40 cellular contexts compared by ENCODE assay signal in genomic region chr19:55912916-55913315, GRCh38. TPM values are rescaled to one million over a fixed set of nuclear protein-coding genes. Genes with fewer than 3 reads are reported as not detected.
"Had no signal": no experiment of that assay in that cellular context is flagged by ENCODE, and none has a peak within 500 bp of the region (broad histone marks: within the 10 kb centered on the region; RNA-seq: fewer than 3 reads in every experiment).

No MANE protein-coding gene starts in this region.

- H3K27ac ChIP-seq: adrenal gland, ascending aorta, body of pancreas, brain microvascular endothelial cell, breast epithelium, cardiac muscle cell had no signal

- H3K4me1 Mint-ChIP-seq: activated naive CD4-positive, alpha-beta T cell treated with anti-CD3 and anti-CD28 coated beads, Interleukin-2, amount 10 ng/mL, durations not matched to agents 7 days and 5 days; activated naive CD4-positive, alpha-beta T cell treated with anti-CD3 and anti-CD28 coated beads, Interleukin-2, amount 50 U/mL, for 24 hours; activated naive CD8-positive, alpha-beta T cell treated with anti-CD3 and anti-CD28 coated beads for 36 hours; activated naive CD8-positive, alpha-beta T cell treated with anti-CD3 and anti-CD28 coated beads, Interleukin-2, amount 10 ng/mL, durations not matched to agents 7 days and 5 days; activated naive CD8-positive, alpha-beta T cell treated with anti-CD3 and anti-CD28 coated beads, Interleukin-2, amount 50 U/mL, for 24 hours; activated T-helper 17 cell treated with anti-CD3 and anti-CD28 coated beads, Interleukin-2, amount 50 U/mL, for 72 hours; brain; central memory CD8-positive, alpha-beta T cell had no signal

- H3K9me3 ChIP-seq: adrenal gland, body of pancreas had no signal

- H3K4me1 ChIP-seq: adrenal gland, ascending aorta, body of pancreas, breast epithelium had no signal

- H3K27me3 ChIP-seq: adrenal gland, ascending aorta, body of pancreas, brain microvascular endothelial cell, breast epithelium, cardiac muscle cell had no signal

- H3K4me3 ChIP-seq: adrenal gland, ascending aorta, body of pancreas, breast epithelium, cardiac muscle cell had no signal

- H3K36me3 ChIP-seq: adrenal gland, ascending aorta, brain microvascular endothelial cell, breast epithelium, cardiac muscle cell had no signal

- H3K4me3 Mint-ChIP-seq: activated naive CD4-positive, alpha-beta T cell treated with anti-CD3 and anti-CD28 coated beads for 36 hours; activated naive CD4-positive, alpha-beta T cell treated with anti-CD3 and anti-CD28 coated beads, Interleukin-2, amount 10 ng/mL, durations not matched to agents 7 days and 5 days; activated naive CD4-positive, alpha-beta T cell treated with anti-CD3 and anti-CD28 coated beads, Interleukin-2, amount 50 U/mL, for 24 hours; activated naive CD8-positive, alpha-beta T cell; activated naive CD8-positive, alpha-beta T cell treated with anti-CD3 and anti-CD28 coated beads for 36 hours; activated naive CD8-positive, alpha-beta T cell treated with anti-CD3 and anti-CD28 coated beads, Interleukin-2, amount 10 ng/mL, durations not matched to agents 7 days and 5 days; activated naive CD8-positive, alpha-beta T cell treated with anti-CD3 and anti-CD28 coated beads, Interleukin-2, amount 50 U/mL, for 24 hours; activated T-cell treated with anti-CD3 and anti-CD28 coated beads, Interleukin-2, amount 50 U/mL, for 24 hours; activated T-cell treated with anti-CD3 and anti-CD28 coated beads, Interleukin-2, amount 50 U/mL, for 4 hours; activated T-cell treated with anti-CD3 and anti-CD28 coated beads, Interleukin-2, amount 50 U/mL, for 72 hours; activated T-helper 1 cell treated with anti-CD3 and anti-CD28 coated beads, Interleukin-12 subunit alpha, Interleukin-12 subunit beta, Interleukin-2, Interleukin-4 antibody, amounts not matched to agents 30 ng/mL and 10 ng/mL and 1 ng/mL, durations not matched to agents 14 hours and 24 hours and 36 hours; activated T-helper 17 cell treated with anti-CD3 and anti-CD28 coated beads, Interleukin-2, amount 50 U/mL, for 72 hours; brain; central memory CD8-positive, alpha-beta T cell had no signal

- DNase-seq: activated effector memory CD4-positive, alpha-beta T cell treated with anti-CD3 and anti-CD28 coated beads, Interleukin-2, amount 50 U/mL, for 16 hours; activated effector memory CD4-positive, alpha-beta T cell treated with Interleukin-2 at 50 U/mL for 16 hours; activated gamma-delta T cell; activated gamma-delta T cell treated with Interleukin-2 at 50 U/mL for 16 hours; activated naive CD4-positive, alpha-beta T cell; activated naive CD4-positive, alpha-beta T cell treated with anti-CD3 and anti-CD28 coated beads for 36 hours; activated naive CD4-positive, alpha-beta T cell treated with anti-CD3 and anti-CD28 coated beads, Interleukin-2, amount 10 ng/mL, durations not matched to agents 7 days and 5 days; activated naive CD4-positive, alpha-beta T cell treated with anti-CD3 and anti-CD28 coated beads, Interleukin-2, amount 50 U/mL, for 16 hours; activated naive CD4-positive, alpha-beta T cell treated with Interleukin-2 at 50 U/mL for 16 hours; activated naive CD8-positive, alpha-beta T cell treated with anti-CD3 and anti-CD28 coated beads for 36 hours; activated naive CD8-positive, alpha-beta T cell treated with anti-CD3 and anti-CD28 coated beads, Interleukin-2, amount 10 ng/mL, durations not matched to agents 7 days and 5 days; activated naive CD8-positive, alpha-beta T cell treated with anti-CD3 and anti-CD28 coated beads, Interleukin-2, amount 50 U/mL, for 24 hours; activated T-cell treated with anti-CD3 and anti-CD28 coated beads for 4 hours; activated T-cell treated with anti-CD3 and anti-CD28 coated beads, Interleukin-2, amount 50 U/mL, for 1 hour; activated T-cell treated with anti-CD3 and anti-CD28 coated beads, Interleukin-2, amount 50 U/mL, for 24 hours; activated T-cell treated with anti-CD3 and anti-CD28 coated beads, Interleukin-2, amount 50 U/mL, for 4 hours; activated T-cell treated with anti-CD3 and anti-CD28 coated beads, Interleukin-2, amount 50 U/mL, for 48 hours; activated T-cell treated with anti-CD3 and anti-CD28 coated beads, Interleukin-2, amount 50 U/mL, for 72 hours; adrenal gland; amniotic stem cell; aorta; body of pancreas; brain microvascular endothelial cell; caudate nucleus; central memory CD4-positive, alpha-beta T cell; cerebellar nuclear complex had no signal

- ATAC-seq: activated naive CD4-positive, alpha-beta T cell treated with anti-CD3 and anti-CD28 coated beads, Interleukin-2, amount 50 U/mL, for 72 hours; activated naive CD8-positive, alpha-beta T cell treated with anti-CD3 and anti-CD28 coated beads, Interleukin-2, amount 50 U/mL, for 24 hours; activated T-cell treated with anti-CD3 and anti-CD28 coated beads, Interleukin-2, amount 50 U/mL, for 4 hours; activated T-cell treated with anti-CD3 and anti-CD28 coated beads, Interleukin-2, amount 50 U/mL, for 72 hours; activated T-helper 17 cell treated with anti-CD3 and anti-CD28 coated beads, Interleukin-2, amount 50 U/mL, for 72 hours; body of pancreas had no signal

- H3K27ac Mint-ChIP-seq: activated naive CD4-positive, alpha-beta T cell treated with anti-CD3 and anti-CD28 coated beads for 36 hours; activated naive CD4-positive, alpha-beta T cell treated with anti-CD3 and anti-CD28 coated beads, Interleukin-2, amount 10 ng/mL, durations not matched to agents 7 days and 5 days; activated naive CD4-positive, alpha-beta T cell treated with anti-CD3 and anti-CD28 coated beads, Interleukin-2, amount 50 U/mL, for 24 hours; activated naive CD4-positive, alpha-beta T cell treated with anti-CD3 and anti-CD28 coated beads, Interleukin-2, amount 50 U/mL, for 72 hours; activated naive CD8-positive, alpha-beta T cell; activated naive CD8-positive, alpha-beta T cell treated with anti-CD3 and anti-CD28 coated beads for 36 hours; activated naive CD8-positive, alpha-beta T cell treated with anti-CD3 and anti-CD28 coated beads, Interleukin-2, amount 10 ng/mL, durations not matched to agents 7 days and 5 days; activated naive CD8-positive, alpha-beta T cell treated with anti-CD3 and anti-CD28 coated beads, Interleukin-2, amount 50 U/mL, for 24 hours; activated T-cell treated with anti-CD3 and anti-CD28 coated beads, Interleukin-2, amount 50 U/mL, for 24 hours; activated T-cell treated with anti-CD3 and anti-CD28 coated beads, Interleukin-2, amount 50 U/mL, for 72 hours; activated T-helper 1 cell treated with anti-CD3 and anti-CD28 coated beads, Interleukin-12 subunit alpha, Interleukin-12 subunit beta, Interleukin-2, Interleukin-4 antibody, amounts not matched to agents 30 ng/mL and 10 ng/mL and 1 ng/mL, durations not matched to agents 14 hours and 24 hours and 36 hours; activated T-helper 17 cell treated with anti-CD3 and anti-CD28 coated beads, Interleukin-2, amount 50 U/mL, for 72 hours; activated T-helper 2 cell treated with anti-CD3 and anti-CD28 coated beads, Interferon-gamma antibody, Interleukin-2, Interleukin-4, amounts not matched to agents 10 μg/mL and 5 μg/mL and 100 μg/mL, durations not matched to agents 14 hours and 24 hours and 36 hours; brain had no signal

- H3K27me3 Mint-ChIP-seq: activated naive CD4-positive, alpha-beta T cell treated with anti-CD3 and anti-CD28 coated beads, Interleukin-2, amount 10 ng/mL, durations not matched to agents 7 days and 5 days; activated naive CD8-positive, alpha-beta T cell treated with anti-CD3 and anti-CD28 coated beads, Interleukin-2, amount 10 ng/mL, durations not matched to agents 7 days and 5 days; brain had no signal

- H3K36me3 Mint-ChIP-seq: activated naive CD4-positive, alpha-beta T cell treated with anti-CD3 and anti-CD28 coated beads, Interleukin-2, amount 10 ng/mL, durations not matched to agents 7 days and 5 days; activated naive CD8-positive, alpha-beta T cell treated with anti-CD3 and anti-CD28 coated beads for 36 hours; activated naive CD8-positive, alpha-beta T cell treated with anti-CD3 and anti-CD28 coated beads, Interleukin-2, amount 10 ng/mL, durations not matched to agents 7 days and 5 days; brain had no signal

RNA-seq across cellular contexts. Expression of gene NLRP13, which starts 19.2 kb away (rescaled TPM):
- total RNA-seq: activated naive CD4-positive, alpha-beta T cell treated with anti-CD3 and anti-CD28 coated beads for 36 hours; activated naive CD4-positive, alpha-beta T cell treated with anti-CD3 and anti-CD28 coated beads, Interleukin-2, amount 50 U/mL, for 72 hours; activated naive CD8-positive, alpha-beta T cell treated with anti-CD3 and anti-CD28 coated beads for 36 hours; activated naive CD8-positive, alpha-beta T cell treated with anti-CD3 and anti-CD28 coated beads, Interleukin-2, amount 10 ng/mL, durations not matched to agents 7 days and 5 days; activated T-cell treated with anti-CD3 and anti-CD28 coated beads, Interleukin-2, amount 50 U/mL, for 4 hours; activated T-cell treated with anti-CD3 and anti-CD28 coated beads, Interleukin-2, amount 50 U/mL, for 72 hours; activated T-helper 1 cell treated with anti-CD3 and anti-CD28 coated beads, Interleukin-12 subunit alpha, Interleukin-12 subunit beta, Interleukin-2, Interleukin-4 antibody, amounts not matched to agents 30 ng/mL and 10 ng/mL and 1 ng/mL, durations not matched to agents 14 hours and 24 hours and 36 hours; activated T-helper 17 cell treated with anti-CD3 and anti-CD28 coated beads, Interleukin-2, amount 50 U/mL, for 72 hours; activated T-helper 2 cell treated with anti-CD3 and anti-CD28 coated beads, Interferon-gamma antibody, Interleukin-2, Interleukin-4, amounts not matched to agents 10 μg/mL and 5 μg/mL and 100 μg/mL, durations not matched to agents 14 hours and 24 hours and 36 hours; adrenal gland; aorta; ascending aorta; astrocyte; body of pancreas; bronchial epithelial cell; cardiac muscle cell; cardiac septum had no signal

RNA-seq across cellular contexts. Expression of gene NLRP8, which starts 34.7 kb away (rescaled TPM):
- total RNA-seq: activated naive CD4-positive, alpha-beta T cell treated with anti-CD3 and anti-CD28 coated beads for 36 hours; activated naive CD4-positive, alpha-beta T cell treated with anti-CD3 and anti-CD28 coated beads, Interleukin-2, amount 50 U/mL, for 72 hours; activated naive CD8-positive, alpha-beta T cell treated with anti-CD3 and anti-CD28 coated beads for 36 hours; activated naive CD8-positive, alpha-beta T cell treated with anti-CD3 and anti-CD28 coated beads, Interleukin-2, amount 10 ng/mL, durations not matched to agents 7 days and 5 days; activated T-cell treated with anti-CD3 and anti-CD28 coated beads, Interleukin-2, amount 50 U/mL, for 4 hours; activated T-cell treated with anti-CD3 and anti-CD28 coated beads, Interleukin-2, amount 50 U/mL, for 72 hours; activated T-helper 1 cell treated with anti-CD3 and anti-CD28 coated beads, Interleukin-12 subunit alpha, Interleukin-12 subunit beta, Interleukin-2, Interleukin-4 antibody, amounts not matched to agents 30 ng/mL and 10 ng/mL and 1 ng/mL, durations not matched to agents 14 hours and 24 hours and 36 hours; activated T-helper 17 cell treated with anti-CD3 and anti-CD28 coated beads, Interleukin-2, amount 50 U/mL, for 72 hours; activated T-helper 2 cell treated with anti-CD3 and anti-CD28 coated beads, Interferon-gamma antibody, Interleukin-2, Interleukin-4, amounts not matched to agents 10 μg/mL and 5 μg/mL and 100 μg/mL, durations not matched to agents 14 hours and 24 hours and 36 hours; adrenal gland; aorta; ascending aorta; astrocyte; body of pancreas; bronchial epithelial cell; cardiac muscle cell; cardiac septum had no signal
